In genomic region chr10:57482259-57482658, GRCh38 we compare ENCODE assay signal across 31 cellular contexts.
"Had no signal": no experiment of that assay in that cellular context is flagged by ENCODE, and none has a peak within 500 bp of the region (broad histone marks: within the 10 kb centered on the region; RNA-seq: fewer than 3 reads in every experiment).

No MANE protein-coding gene starts in this region.

- H3K4me3 ChIP-seq: gastrocnemius medialis, heart left ventricle, hepatocyte had no signal

- DNase-seq: activated B cell treated with CpG ODN at 0.5 μM for 24 hours; activated CD4-positive, alpha-beta T cell treated with anti-CD3 and anti-CD28 coated beads for 48 hours; activated CD4-positive, alpha-beta T cell treated with anti-CD3 and anti-CD28 coated beads, Interleukin-2, amount 50 U/mL, for 1 hour; activated CD4-positive, alpha-beta T cell treated with anti-CD3 and anti-CD28 coated beads, Interleukin-2, amount 50 U/mL, for 48 hours; activated CD8-positive, alpha-beta memory T cell treated with anti-CD3 and anti-CD28 coated beads for 24 hours; activated CD8-positive, alpha-beta T cell treated with anti-CD3 and anti-CD28 coated beads for 36 hours; activated effector memory CD4-positive, alpha-beta T cell treated with Interleukin-2 at 50 U/mL for 16 hours; activated gamma-delta T cell treated with Interleukin-2 at 50 U/mL for 16 hours; activated naive CD4-positive, alpha-beta T cell treated with anti-CD3 and anti-CD28 coated beads, Interleukin-2, amount 50 U/mL, for 16 hours; activated naive CD4-positive, alpha-beta T cell treated with Interleukin-2 at 50 U/mL for 16 hours; activated T-cell treated with anti-CD3 and anti-CD28 coated beads, Interleukin-2, amount 50 U/mL, for 4 hours; amniotic stem cell; anterior cingulate cortex; brain microvascular endothelial cell; caudate nucleus; cortex of kidney; dermis blood vessel endothelial cell; effector CD4-positive, alpha-beta T cell; effector memory CD8-positive, alpha-beta T cell; foreskin fibroblast; gastrocnemius medialis; glutamatergic neuron; heart left ventricle; T-helper 17 cell; T1000; WERI-Rb-1 had no signal

- H3K36me3 ChIP-seq: brain microvascular endothelial cell, gastrocnemius medialis, heart left ventricle, WERI-Rb-1 had no signal

- FAIRE-seq: astrocyte, bronchial epithelial cell, colon, endometrium had no signal

- H3K4me1 ChIP-seq: gastrocnemius medialis, heart left ventricle had no signal

- H3K27me3 ChIP-seq: brain microvascular endothelial cell, gastrocnemius medialis, heart left ventricle, hepatocyte had no signal

- H3K9me3 ChIP-seq: gastrocnemius medialis, heart left ventricle had no signal
